In the genomic region with DNA sequence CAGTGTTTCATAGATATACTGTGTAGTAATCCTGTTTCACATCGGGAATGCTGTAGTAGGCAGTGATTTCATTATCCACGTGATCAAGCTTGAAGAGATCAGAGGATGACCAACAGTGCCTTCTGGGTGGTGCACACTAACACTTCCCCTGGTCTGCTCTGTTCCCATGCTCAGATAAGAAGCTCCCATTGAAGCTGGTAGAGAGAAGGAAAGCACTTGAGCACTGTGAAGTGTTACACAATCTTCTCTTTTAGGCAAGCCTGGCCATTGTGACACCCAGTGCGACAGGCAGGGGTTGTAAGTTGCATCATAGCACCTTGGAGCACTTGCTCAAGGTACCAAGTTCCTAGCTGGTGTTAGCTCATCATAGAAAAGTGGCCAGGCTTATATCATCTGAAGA, we compare ENCODE assay signal across 12 cellular contexts. TPM values are rescaled to one million over a fixed set of nuclear protein-coding genes. Genes with fewer than 3 reads are reported as not detected.
DNase-seq lines count a peak whose midpoint lies in the region; ATAC-seq and TF ChIP-seq lines count a peak whose summit lies in the region.
"Had no signal": no experiment of that assay in that cellular context is flagged by ENCODE, and none has a peak within 500 bp of the region (broad histone marks: within the 10 kb centered on the region; RNA-seq: fewer than 3 reads in every experiment).

No MANE protein-coding gene starts in this region.

- H2BK120ac ChIP-seq in H9 (ENCODE audit: low read depth, low read length, poor library complexity, severe bottlenecking), result no peak overlapping the region

- H4K91ac ChIP-seq in H9 (ENCODE audit: insufficient read length, low read depth, low read length), result no peak overlapping the region

- H3K36me3 ChIP-seq in HEK293 (ENCODE audit: control insufficient read depth in 2 of 2, insufficient read depth in 1 of 2, low read length in 2 of 2) (no peaks in the 10 kb centered on the region), sigmoid colon (no peaks in the 10 kb centered on the region)
- H3K36me3 ChIP-seq: ovary had no signal

- intact Hi-C loops in sigmoid colon (cut with DNase I), result loop anchor here (10.0 kb wide), 1 partner anchor 179 kb away; no protein-coding TSS in a partner anchor

- CTCF ChIA-PET in HEK293 (lab: Yijun Ruan, JAX), result interaction anchor here (0.6 kb wide), 4 partner anchors 57 to 788 kb away, joined by 3 to 4 read pairs (median 3); no protein-coding TSS in a partner anchor

- no peak overlapping the region for H2BK12ac ChIP-seq in H9 (ENCODE audit: insufficient read length, low read depth, low read length)

- no peak for TF ChIP-seq POLR2A in sigmoid colon (IDR thresholded peaks at IDR 0.05)

- H2AFZ ChIP-seq in H9 (ENCODE audit: low read length), result no peak overlapping the region

- H3K27ac Mint-ChIP-seq in H9, result no peak overlapping the region
- H3K27ac Mint-ChIP-seq: activated T-cell treated with anti-CD3 and anti-CD28 coated beads, Interleukin-2, amount 50 U/mL, for 24 hours had no signal

- no peak overlapping the region for H3K4me2 ChIP-seq in H9 (ENCODE audit: insufficient read depth, insufficient read length, low read length)

- H3K14ac ChIP-seq in H9 (ENCODE audit: insufficient read depth, low read length), result no peak overlapping the region

- H3K79me2 ChIP-seq in H9 (ENCODE audit: insufficient read depth, low read length), result no peaks in the 10 kb centered on the region

- H4K20me1 ChIP-seq in H9 (ENCODE audit: control insufficient read depth, insufficient read depth, insufficient read length), result no peaks in the 10 kb centered on the region

- POLR2A ChIA-PET in HEK293 (lab: Yijun Ruan, JAX), result no interaction called here

- WGBS in sigmoid colon, 2 donors, result 77 to 84% methylated on average over 3 of the region's 3 CpGs
- no CpG with 5 or more reads among the region's 3 CpGs for WGBS in H9 (ENCODE audit: extremely low coverage, insufficient read length, low lambda C conversion rate)

- H2BK5ac ChIP-seq in H9 (ENCODE audit: insufficient read length, low read length), result no peak overlapping the region

- H3K56ac ChIP-seq in H9 (ENCODE audit: insufficient read length, low read depth, low read length), result no peak overlapping the region

- H3K4me3 Mint-ChIP-seq in H9, result no peak overlapping the region
- H3K4me3 Mint-ChIP-seq: activated T-cell treated with anti-CD3 and anti-CD28 coated beads, Interleukin-2, amount 50 U/mL, for 24 hours had no signal

- H3K4me1 Mint-ChIP-seq in H9, result peaks cover 10 to 18% of the 10 kb centered on the region in 2 experiments

- peaks cover 2% of the 10 kb centered on the region for H3K23me2 ChIP-seq in H9 (ENCODE audit: insufficient read length, low read depth, low read length, poor library complexity, severe bottlenecking)

- H3K9ac ChIP-seq in H9 (ENCODE audit: extremely low read depth, insufficient read length, low read length), result no peak overlapping the region

- H3T11ph ChIP-seq in H9 (ENCODE audit: low read length), result no peak overlapping the region

- no peak overlapping the region for H2BK20ac ChIP-seq in H9 (ENCODE audit: low read depth, low read length, poor library complexity, severe bottlenecking)

- H3K4me3 ChIP-seq in HEK293 (ENCODE audit: low read depth, low read length) (no peak overlapping the region), sigmoid colon (no peak overlapping the region)
- H3K4me3 ChIP-seq: ovary had no signal

- H3K9me3 ChIP-seq in HEK293 (ENCODE audit: control insufficient read depth, insufficient read depth, low read depth, low read length) (no peaks in the 10 kb centered on the region), sigmoid colon (no peaks in the 10 kb centered on the region), H9 (ENCODE audit: control insufficient read depth, low read depth, low read length) (no peaks in the 10 kb centered on the region)
- H3K9me3 ChIP-seq: ovary had no signal

- H4K8ac ChIP-seq in H9 (replicated peaks; ENCODE audit: insufficient read length, low read depth, low read length), result no peak overlapping the region

- H3K18ac ChIP-seq in H9 (ENCODE audit: insufficient read length, low read depth, low read length), result no peak overlapping the region

- peaks cover 0 to 3% of the 10 kb centered on the region in 2 experiments; a peak in 2 of 5 replicates for H3K9me3 Mint-ChIP-seq in H9
- H3K9me3 Mint-ChIP-seq: activated T-cell treated with anti-CD3 and anti-CD28 coated beads, Interleukin-2, amount 50 U/mL, for 24 hours had no signal

- peaks cover 2% of the 10 kb centered on the region; the same call in 1 of the 2 replicates for H3K27me3 Mint-ChIP-seq in H9 (ENCODE audit: low read depth)

- H3K36me3 Mint-ChIP-seq in H9 (ENCODE audit: insufficient read depth in 1 of 3, low read depth in 3 of 3), result peaks cover 0 to 4% (median 0%) of the 10 kb centered on the region in 3 experiments; a peak in 1 of 7 replicates

- H4K5ac ChIP-seq in H9 (ENCODE audit: insufficient read length, low read depth, low read length), result no peak overlapping the region

- no peak overlapping the region for H3K23ac ChIP-seq in H9 (ENCODE audit: insufficient read length, low read depth, low read length)

- peak; percentile 97 for DNase-seq in SIG-M5 treated with dmso at 0.1 percent for 504 hours (lab: John Stamatoyannopoulos, UW; ENCODE audit: unreplicated experiment)
- DNase-seq in foreskin melanocyte, result peak; percentile 18
- peak; percentile 71 for DNase-seq in sigmoid colon
- DNase-seq in stimulated activated naive CD4-positive, alpha-beta T cell (lab: John Stamatoyannopoulos, UW), result no peak
- no peak for DNase-seq in H9
- DNase-seq in NCI-H2107 treated with DMSO at 0.1 percent for 48 hours (lab: John Stamatoyannopoulos, UW; ENCODE audit: unreplicated experiment), result no peak
- DNase-seq: activated T-cell treated with anti-CD3 and anti-CD28 coated beads, Interleukin-2, amount 50 U/mL, for 24 hours; NCI-H526; T-helper 9 cell had no signal

- H3K27me3 ChIP-seq in sigmoid colon (no peaks in the 10 kb centered on the region), H9 (ENCODE audit: insufficient read depth, low read length) (no peaks in the 10 kb centered on the region)
- H3K27me3 ChIP-seq: ovary had no signal

- H3K27ac ChIP-seq in HEK293 (ENCODE audit: extremely low read depth, low read depth, low read length), result no peak overlapping the region
- H3K27ac ChIP-seq in sigmoid colon, result no peak overlapping the region
- no peak overlapping the region for H3K27ac ChIP-seq in H9 (ENCODE audit: insufficient read length, low read depth, low read length)
- H3K27ac ChIP-seq: ovary had no signal

- TF ChIP-seq EP300 in sigmoid colon (IDR thresholded peaks at IDR 0.05), result no peak

- H2BK15ac ChIP-seq in H9 (ENCODE audit: low read depth, low read length), result no peak overlapping the region

- no peak overlapping the region for H2AK5ac ChIP-seq in H9 (ENCODE audit: insufficient read length, low read length)

- TF ChIP-seq CTCF in HEK293 (tag by site-specific recombination; IDR thresholded peaks at IDR 0.05) (no peak), sigmoid colon (IDR thresholded peaks at IDR 0.05) (no peak), H9 (conservative IDR thresholded peaks at IDR 0.05) (no peak)

- H3K4me1 ChIP-seq in HEK293 (ENCODE audit: control insufficient read depth, insufficient read depth, low read length) (no peaks in the 10 kb centered on the region), sigmoid colon (peaks cover 0 to 3% (median 0%) of the 10 kb centered on the region in 4 donors), H9 (ENCODE audit: insufficient read depth, low read length) (no peaks in the 10 kb centered on the region)

- H3K79me1 ChIP-seq in H9 (ENCODE audit: insufficient read depth, low read depth, low read length, poor library complexity, severe bottlenecking), result no peaks in the 10 kb centered on the region

- H3K4ac ChIP-seq in H9 (ENCODE audit: low read depth, low read length), result no peak overlapping the region

- ATAC-seq in GM21367 (IDR thresholded peaks at IDR 0.05; ENCODE audit: unreplicated experiment), result no peak

TF ChIP-seq in HEK293, 187 proteins besides CTCF, POLR2A, EP300 and RAD21:
- TF ChIP-seq ZNF623 (tag by site-specific recombination; IDR thresholded peaks at IDR 0.05) (no peak), SCRT2 (tag by site-specific recombination; IDR thresholded peaks at IDR 0.05) (peak; percentile 90), ZNF24 (tag by site-specific recombination; IDR thresholded peaks at IDR 0.05) (no peak), KLF7 (tag by site-specific recombination; IDR thresholded peaks at IDR 0.05; ENCODE audit: borderline replicate concordance) (no peak)

RNA-seq across cellular contexts. Expression of gene GPD2, which starts 30.6 kb away (rescaled TPM):
- total RNA-seq in sigmoid colon (10 to 100 TPM; 15.0 to 44.6 (median 17.9) TPM), H9 (2021) (46.0 and 46.3 TPM in 2 replicates)
- 10 to 100 TPM; 13.2 to 16.4 (median 15.4) TPM for polyA plus RNA-seq in sigmoid colon

Comparison
In these comparisons a context has a peak if more than half of its experiments do, and no peak if none do; other contexts are left out.
1. DNase-seq: peak in SIG-M5 treated with dmso at 0.1 percent for 504 hours (single experiment), foreskin melanocyte (single experiment) and sigmoid colon (single experiment); none in stimulated activated naive CD4-positive, alpha-beta T cell (0 of 6), H9 (single experiment) and NCI-H2107 treated with DMSO at 0.1 percent for 48 hours (single experiment).